Comparison of ENCODE assay signal across 1 cellular context in genomic region chr11:77994434-77995362, GRCh38.
TF ChIP-seq lines count a peak whose summit lies in the region.

Gene INTS4, minus strand, starts transcription at chr11:77994668. Its CDS starts 25 bp downstream, at chr11:77994643.

TF ChIP-seq in WTC11, 78 proteins besides CTCF, POLR2A, EP300 and RAD21 (continued from another document and continues in another):
- TF ChIP-seq FOXP4 (CRISPR knock-in tag; IDR thresholded peaks at IDR 0.05) = 0 out of 2 replicates have a peak, but pooled peaks have one; percentile 10
- TF ChIP-seq E2F4 (CRISPR knock-in tag; IDR thresholded peaks at IDR 0.05; ENCODE audit: borderline replicate concordance, low read depth) = no peak
- no peak for TF ChIP-seq SMAD4 (CRISPR knock-in tag; IDR thresholded peaks at IDR 0.05)
- no peak for TF ChIP-seq ZNF512 (CRISPR knock-in tag; IDR thresholded peaks at IDR 0.05; ENCODE audit: borderline replicate concordance)
- TF ChIP-seq MAX (CRISPR knock-in tag; IDR thresholded peaks at IDR 0.05) = peak; percentile 65; the same call in 1 of the 2 replicates
- TF ChIP-seq ATF2 (CRISPR knock-in tag; IDR thresholded peaks at IDR 0.05; ENCODE audit: borderline replicate concordance, low read depth) = no peak
- no peak for TF ChIP-seq PREB (CRISPR knock-in tag; IDR thresholded peaks at IDR 0.05; ENCODE audit: borderline replicate concordance)
- no peak for TF ChIP-seq ZNF532 (CRISPR knock-in tag; IDR thresholded peaks at IDR 0.05; ENCODE audit: borderline replicate concordance)
- TF ChIP-seq ETV6 (CRISPR knock-in tag; IDR thresholded peaks at IDR 0.05) = peak; percentile 82
- TF ChIP-seq ZNF396 (CRISPR knock-in tag; IDR thresholded peaks at IDR 0.05; ENCODE audit: borderline replicate concordance) = no peak
- no peak for TF ChIP-seq ATF6 (CRISPR knock-in tag; IDR thresholded peaks at IDR 0.05)
- no peak for TF ChIP-seq KAT7 (CRISPR knock-in tag; IDR thresholded peaks at IDR 0.05; ENCODE audit: borderline replicate concordance)
- no peak for TF ChIP-seq ZNF317 (CRISPR knock-in tag; IDR thresholded peaks at IDR 0.05; ENCODE audit: borderline replicate concordance, low read depth)
- TF ChIP-seq ZMAT4 (CRISPR knock-in tag; IDR thresholded peaks at IDR 0.05) = no peak
- TF ChIP-seq ZNF416 (CRISPR knock-in tag; IDR thresholded peaks at IDR 0.05) = no peak
- TF ChIP-seq GTF2I (CRISPR knock-in tag; conservative IDR thresholded peaks at IDR 0.05) = no peak
- no peak for TF ChIP-seq EMX1 (CRISPR knock-in tag; IDR thresholded peaks at IDR 0.05)
- TF ChIP-seq USF1 (CRISPR knock-in tag; IDR thresholded peaks at IDR 0.05) = no peak
- peak; percentile 84 for TF ChIP-seq NR2C2 (CRISPR knock-in tag; IDR thresholded peaks at IDR 0.05)
- TF ChIP-seq ZNF263 (CRISPR knock-in tag; IDR thresholded peaks at IDR 0.05; ENCODE audit: low read depth) = no peak
- TF ChIP-seq ZNF281 (CRISPR knock-in tag; IDR thresholded peaks at IDR 0.05) = 0 out of 2 replicates have a peak, but pooled peaks have one; percentile 47
- no peak for TF ChIP-seq GRHL2 (CRISPR knock-in tag; IDR thresholded peaks at IDR 0.05; ENCODE audit: insufficient replicate concordance, severe bottlenecking)
- TF ChIP-seq SMAD3 (CRISPR knock-in tag; IDR thresholded peaks at IDR 0.05; ENCODE audit: borderline replicate concordance) = no peak
- TF ChIP-seq GABPB1 (CRISPR knock-in tag; IDR thresholded peaks at IDR 0.05) = peak; percentile 48
- no peak for TF ChIP-seq NR1H2 (CRISPR knock-in tag; IDR thresholded peaks at IDR 0.05)
- no peak for TF ChIP-seq ELF4 (CRISPR knock-in tag; IDR thresholded peaks at IDR 0.05; ENCODE audit: low read depth)
- TF ChIP-seq NFE2L1 (CRISPR knock-in tag; IDR thresholded peaks at IDR 0.05) = no peak
- no peak for TF ChIP-seq IRF2 (CRISPR knock-in tag; IDR thresholded peaks at IDR 0.05; ENCODE audit: borderline replicate concordance, low read depth)
- TF ChIP-seq CBFB (CRISPR knock-in tag; IDR thresholded peaks at IDR 0.05; ENCODE audit: low read depth) = no peak
- no peak for TF ChIP-seq SOX15 (CRISPR knock-in tag; IDR thresholded peaks at IDR 0.05)
- no peak for TF ChIP-seq ZNF219 (CRISPR knock-in tag; IDR thresholded peaks at IDR 0.05; ENCODE audit: borderline replicate concordance)
- peak; percentile 63; the same call in 1 of the 2 replicates for TF ChIP-seq TEAD1 (CRISPR knock-in tag; IDR thresholded peaks at IDR 0.05)
- no peak for TF ChIP-seq ZSCAN18 (CRISPR knock-in tag; IDR thresholded peaks at IDR 0.05)
- no peak for TF ChIP-seq ATF1 (CRISPR knock-in tag; IDR thresholded peaks at IDR 0.05)
- TF ChIP-seq SP1 (CRISPR knock-in tag; conservative IDR thresholded peaks at IDR 0.05) = peak; percentile 92
- no peak for TF ChIP-seq HMGA2 (CRISPR knock-in tag; IDR thresholded peaks at IDR 0.05)
